ENCODE assay signal across 2 cellular contexts in the genomic region with DNA sequence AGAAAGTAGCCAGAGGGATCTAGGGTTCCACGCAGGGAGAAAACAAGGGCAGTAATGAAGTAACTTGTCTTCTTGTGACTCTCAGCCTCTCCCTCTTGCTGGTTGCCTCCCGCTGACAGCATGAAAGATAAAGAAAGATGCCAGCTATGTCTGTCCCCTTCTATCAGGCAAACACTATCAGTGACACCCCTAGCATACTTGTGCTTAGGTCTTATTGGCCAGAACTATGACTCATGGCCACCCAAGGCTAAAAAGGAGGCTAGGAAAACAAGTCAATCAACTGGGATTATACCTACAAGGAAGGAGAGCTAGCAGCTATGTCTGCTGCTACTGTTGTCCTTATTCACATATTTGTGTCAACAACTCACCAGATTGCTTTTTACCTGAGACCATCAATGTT.
TF ChIP-seq lines count a peak whose summit lies in the region.

No MANE protein-coding gene starts in this region.

TF ChIP-seq in GM23338, 12 proteins besides CTCF, POLR2A, EP300 and RAD21 (continues in another document):
- TF ChIP-seq, protein P1, sequence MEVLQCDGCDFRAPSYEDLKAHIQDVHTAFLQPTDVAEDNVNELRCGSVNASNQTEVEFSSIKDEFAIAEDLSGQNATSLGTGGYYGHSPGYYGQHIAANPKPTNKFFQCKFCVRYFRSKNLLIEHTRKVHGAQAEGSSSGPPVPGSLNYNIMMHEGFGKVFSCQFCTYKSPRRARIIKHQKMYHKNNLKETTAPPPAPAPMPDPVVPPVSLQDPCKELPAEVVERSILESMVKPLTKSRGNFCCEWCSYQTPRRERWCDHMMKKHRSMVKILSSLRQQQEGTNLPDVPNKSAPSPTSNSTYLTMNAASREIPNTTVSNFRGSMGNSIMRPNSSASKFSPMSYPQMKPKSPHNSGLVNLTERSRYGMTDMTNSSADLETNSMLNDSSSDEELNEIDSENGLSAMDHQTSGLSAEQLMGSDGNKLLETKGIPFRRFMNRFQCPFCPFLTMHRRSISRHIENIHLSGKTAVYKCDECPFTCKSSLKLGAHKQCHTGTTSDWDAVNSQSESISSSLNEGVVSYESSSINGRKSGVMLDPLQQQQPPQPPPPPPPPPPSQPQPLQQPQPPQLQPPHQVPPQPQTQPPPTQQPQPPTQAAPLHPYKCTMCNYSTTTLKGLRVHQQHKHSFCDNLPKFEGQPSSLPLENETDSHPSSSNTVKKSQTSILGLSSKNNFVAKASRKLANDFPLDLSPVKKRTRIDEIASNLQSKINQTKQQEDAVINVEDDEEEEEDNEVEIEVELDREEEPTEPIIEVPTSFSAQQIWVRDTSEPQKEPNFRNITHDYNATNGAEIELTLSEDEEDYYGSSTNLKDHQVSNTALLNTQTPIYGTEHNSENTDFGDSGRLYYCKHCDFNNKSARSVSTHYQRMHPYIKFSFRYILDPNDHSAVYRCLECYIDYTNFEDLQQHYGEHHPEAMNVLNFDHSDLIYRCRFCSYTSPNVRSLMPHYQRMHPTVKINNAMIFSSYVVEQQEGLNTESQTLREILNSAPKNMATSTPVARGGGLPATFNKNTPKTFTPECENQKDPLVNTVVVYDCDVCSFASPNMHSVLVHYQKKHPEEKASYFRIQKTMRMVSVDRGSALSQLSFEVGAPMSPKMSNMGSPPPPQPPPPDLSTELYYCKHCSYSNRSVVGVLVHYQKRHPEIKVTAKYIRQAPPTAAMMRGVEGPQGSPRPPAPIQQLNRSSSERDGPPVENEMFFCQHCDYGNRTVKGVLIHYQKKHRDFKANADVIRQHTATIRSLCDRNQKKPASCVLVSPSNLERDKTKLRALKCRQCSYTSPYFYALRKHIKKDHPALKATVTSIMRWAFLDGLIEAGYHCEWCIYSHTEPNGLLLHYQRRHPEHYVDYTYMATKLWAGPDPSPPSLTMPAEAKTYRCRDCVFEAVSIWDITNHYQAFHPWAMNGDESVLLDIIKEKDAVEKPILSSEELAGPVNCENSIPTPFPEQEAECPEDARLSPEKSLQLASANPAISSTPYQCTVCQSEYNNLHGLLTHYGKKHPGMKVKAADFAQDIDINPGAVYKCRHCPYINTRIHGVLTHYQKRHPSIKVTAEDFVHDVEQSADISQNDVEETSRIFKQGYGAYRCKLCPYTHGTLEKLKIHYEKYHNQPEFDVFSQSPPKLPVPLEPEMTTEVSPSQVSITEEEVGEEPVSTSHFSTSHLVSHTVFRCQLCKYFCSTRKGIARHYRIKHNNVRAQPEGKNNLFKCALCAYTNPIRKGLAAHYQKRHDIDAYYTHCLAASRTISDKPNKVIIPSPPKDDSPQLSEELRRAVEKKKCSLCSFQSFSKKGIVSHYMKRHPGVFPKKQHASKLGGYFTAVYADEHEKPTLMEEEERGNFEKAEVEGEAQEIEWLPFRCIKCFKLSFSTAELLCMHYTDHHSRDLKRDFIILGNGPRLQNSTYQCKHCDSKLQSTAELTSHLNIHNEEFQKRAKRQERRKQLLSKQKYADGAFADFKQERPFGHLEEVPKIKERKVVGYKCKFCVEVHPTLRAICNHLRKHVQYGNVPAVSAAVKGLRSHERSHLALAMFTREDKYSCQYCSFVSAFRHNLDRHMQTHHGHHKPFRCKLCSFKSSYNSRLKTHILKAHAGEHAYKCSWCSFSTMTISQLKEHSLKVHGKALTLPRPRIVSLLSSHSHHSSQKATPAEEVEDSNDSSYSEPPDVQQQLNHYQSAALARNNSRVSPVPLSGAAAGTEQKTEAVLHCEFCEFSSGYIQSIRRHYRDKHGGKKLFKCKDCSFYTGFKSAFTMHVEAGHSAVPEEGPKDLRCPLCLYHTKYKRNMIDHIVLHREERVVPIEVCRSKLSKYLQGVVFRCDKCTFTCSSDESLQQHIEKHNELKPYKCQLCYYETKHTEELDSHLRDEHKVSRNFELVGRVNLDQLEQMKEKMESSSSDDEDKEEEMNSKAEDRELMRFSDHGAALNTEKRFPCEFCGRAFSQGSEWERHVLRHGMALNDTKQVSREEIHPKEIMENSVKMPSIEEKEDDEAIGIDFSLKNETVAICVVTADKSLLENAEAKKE (CRISPR knock-in tag; IDR thresholded peaks at IDR 0.05): no peak
- no peak for TF ChIP-seq ZNF114 (CRISPR knock-in tag; IDR thresholded peaks at IDR 0.05)
- no peak for TF ChIP-seq EZH2phosphoT487 (IDR thresholded peaks at IDR 0.05; ENCODE audit: unreplicated experiment)
- TF ChIP-seq ZNF331 (CRISPR knock-in tag; IDR thresholded peaks at IDR 0.05; ENCODE audit: low read depth): no peak
- no peak for TF ChIP-seq EZH2 (IDR thresholded peaks at IDR 0.05; ENCODE audit: low read depth, unreplicated experiment)
- no peak for TF ChIP-seq JUNB (IDR thresholded peaks at IDR 0.05; ENCODE audit: unreplicated experiment)
- no peak for TF ChIP-seq POLR2AphosphoS5 (IDR thresholded peaks at IDR 0.05; ENCODE audit: low read depth)
- TF ChIP-seq, protein P2, sequence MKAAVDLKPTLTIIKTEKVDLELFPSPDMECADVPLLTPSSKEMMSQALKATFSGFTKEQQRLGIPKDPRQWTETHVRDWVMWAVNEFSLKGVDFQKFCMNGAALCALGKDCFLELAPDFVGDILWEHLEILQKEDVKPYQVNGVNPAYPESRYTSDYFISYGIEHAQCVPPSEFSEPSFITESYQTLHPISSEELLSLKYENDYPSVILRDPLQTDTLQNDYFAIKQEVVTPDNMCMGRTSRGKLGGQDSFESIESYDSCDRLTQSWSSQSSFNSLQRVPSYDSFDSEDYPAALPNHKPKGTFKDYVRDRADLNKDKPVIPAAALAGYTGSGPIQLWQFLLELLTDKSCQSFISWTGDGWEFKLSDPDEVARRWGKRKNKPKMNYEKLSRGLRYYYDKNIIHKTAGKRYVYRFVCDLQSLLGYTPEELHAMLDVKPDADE (IDR thresholded peaks at IDR 0.05): no peak
- TF ChIP-seq, protein P3, sequence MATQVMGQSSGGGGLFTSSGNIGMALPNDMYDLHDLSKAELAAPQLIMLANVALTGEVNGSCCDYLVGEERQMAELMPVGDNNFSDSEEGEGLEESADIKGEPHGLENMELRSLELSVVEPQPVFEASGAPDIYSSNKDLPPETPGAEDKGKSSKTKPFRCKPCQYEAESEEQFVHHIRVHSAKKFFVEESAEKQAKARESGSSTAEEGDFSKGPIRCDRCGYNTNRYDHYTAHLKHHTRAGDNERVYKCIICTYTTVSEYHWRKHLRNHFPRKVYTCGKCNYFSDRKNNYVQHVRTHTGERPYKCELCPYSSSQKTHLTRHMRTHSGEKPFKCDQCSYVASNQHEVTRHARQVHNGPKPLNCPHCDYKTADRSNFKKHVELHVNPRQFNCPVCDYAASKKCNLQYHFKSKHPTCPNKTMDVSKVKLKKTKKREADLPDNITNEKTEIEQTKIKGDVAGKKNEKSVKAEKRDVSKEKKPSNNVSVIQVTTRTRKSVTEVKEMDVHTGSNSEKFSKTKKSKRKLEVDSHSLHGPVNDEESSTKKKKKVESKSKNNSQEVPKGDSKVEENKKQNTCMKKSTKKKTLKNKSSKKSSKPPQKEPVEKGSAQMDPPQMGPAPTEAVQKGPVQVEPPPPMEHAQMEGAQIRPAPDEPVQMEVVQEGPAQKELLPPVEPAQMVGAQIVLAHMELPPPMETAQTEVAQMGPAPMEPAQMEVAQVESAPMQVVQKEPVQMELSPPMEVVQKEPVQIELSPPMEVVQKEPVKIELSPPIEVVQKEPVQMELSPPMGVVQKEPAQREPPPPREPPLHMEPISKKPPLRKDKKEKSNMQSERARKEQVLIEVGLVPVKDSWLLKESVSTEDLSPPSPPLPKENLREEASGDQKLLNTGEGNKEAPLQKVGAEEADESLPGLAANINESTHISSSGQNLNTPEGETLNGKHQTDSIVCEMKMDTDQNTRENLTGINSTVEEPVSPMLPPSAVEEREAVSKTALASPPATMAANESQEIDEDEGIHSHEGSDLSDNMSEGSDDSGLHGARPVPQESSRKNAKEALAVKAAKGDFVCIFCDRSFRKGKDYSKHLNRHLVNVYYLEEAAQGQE (IDR thresholded peaks at IDR 0.05; ENCODE audit: unreplicated experiment): no peak
- no peak for TF ChIP-seq STAT1 (IDR thresholded peaks at IDR 0.05; ENCODE audit: unreplicated experiment)

TF ChIP-seq in H1, 55 proteins besides CTCF, POLR2A, EP300 and RAD21:
- TF ChIP-seq CREB1 (IDR thresholded peaks at IDR 0.05): no peak
- no peak for TF ChIP-seq TEAD4 (IDR thresholded peaks at IDR 0.05; ENCODE audit: low read depth, low read length)
- no peak for TF ChIP-seq CBX8 (IDR thresholded peaks at IDR 0.05; ENCODE audit: borderline replicate concordance, low read depth, low read length)
